11 cellular contexts compared by ENCODE assay signal in the genomic region with DNA sequence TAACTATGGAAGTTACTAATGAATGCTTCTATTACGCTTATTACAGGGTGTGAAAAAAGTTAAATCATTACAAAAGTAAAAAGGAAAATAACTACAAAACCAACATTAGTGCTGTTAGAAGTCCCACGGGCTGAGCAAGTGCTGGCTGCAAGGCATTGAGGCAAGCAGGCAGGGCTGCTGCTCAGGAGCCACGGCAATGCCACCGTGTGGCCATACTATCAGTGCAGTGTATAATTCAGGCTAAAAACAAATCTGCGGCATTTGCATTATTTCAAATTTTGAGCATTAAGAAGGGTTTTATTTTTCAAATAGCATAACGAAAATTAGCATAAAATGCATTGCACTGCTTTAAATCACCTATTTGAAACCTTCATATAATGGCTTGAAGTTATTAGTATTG. TPM values are rescaled to one million over a fixed set of nuclear protein-coding genes. Genes with fewer than 3 reads are reported as not detected.
DNase-seq lines count a peak whose midpoint lies in the region; ATAC-seq, FAIRE-seq and TF ChIP-seq lines count a peak whose summit lies in the region.
"Had no signal": no experiment of that assay in that cellular context is flagged by ENCODE, and none has a peak within 500 bp of the region (broad histone marks: within the 10 kb centered on the region; RNA-seq: fewer than 3 reads in every experiment).

No MANE protein-coding gene starts in this region.

- intact Hi-C loops in mammary epithelial cell (cut with micrococcal nuclease) = loop anchor here (1.0 to 5.0 kb wide), 4 partner anchors 45 to 110 kb away; no protein-coding TSS in a partner anchor
- intact Hi-C loops in Calu3 (cut with micrococcal nuclease; ENCODE audit: unreplicated experiment) = no loop called here

- H3K36me3 ChIP-seq in CD8-positive, alpha-beta memory T cell (ENCODE audit: insufficient read depth, low read length) = peaks cover 31% of the 10 kb centered on the region
- H3K36me3 ChIP-seq in mammary epithelial cell (ENCODE audit: insufficient read depth, low read length) = peaks cover 52% of the 10 kb centered on the region

- no peaks in the 10 kb centered on the region for H3K9me3 Mint-ChIP-seq in CD8-positive, alpha-beta memory T cell
- H3K9me3 Mint-ChIP-seq in Calu3 (ENCODE audit: low read depth, unreplicated experiment) = no peaks in the 10 kb centered on the region
- H3K9me3 Mint-ChIP-seq: stimulated activated naive CD8-positive, alpha-beta T cell treated with anti-CD3 and anti-CD28 coated beads, Interleukin-15, Interleukin-2, amounts not matched to agents 100 ng/mL and 50 ng/mL, for 24 hours had no signal

- peaks cover 21 to 75% (median 40%) of the 10 kb centered on the region in 3 donors for H3K36me3 Mint-ChIP-seq in CD8-positive, alpha-beta memory T cell
- H3K36me3 Mint-ChIP-seq in Calu3 (ENCODE audit: insufficient read depth, unreplicated experiment) = peaks cover 19% of the 10 kb centered on the region

- TF ChIP-seq CTCF in mammary epithelial cell (conservative IDR thresholded peaks at IDR 0.05 in 1 of 2, IDR thresholded peaks at IDR 0.05 in 1 of 2; ENCODE audit: extremely low read depth in 1 of 2, insufficient read depth in 1 of 2, low read depth in 1 of 2, low read length in 2 of 2) (peak; percentile 67 to 81), Calu3 (IDR thresholded peaks at IDR 0.05; ENCODE audit: unreplicated experiment) (no peak)

- H3K4me1 ChIP-seq in CD8-positive, alpha-beta memory T cell (ENCODE audit: insufficient read depth, low read length) = no peaks in the 10 kb centered on the region
- no peaks in the 10 kb centered on the region for H3K4me1 ChIP-seq in mammary epithelial cell (ENCODE audit: insufficient read depth, low read length)

- FAIRE-seq in frontal cortex (lab: Jason Lieb, UNC) = no peak
- FAIRE-seq: G401.6 had no signal

- CTCF ChIA-PET in CD8-positive, alpha-beta memory T cell (lab: Charles Lee) = no interaction called here
- CTCF ChIA-PET in mammary epithelial cell (lab: Charles Lee; ENCODE audit: low non-redundant PET) (no interaction called here), Calu3 (lab: Charles Lee) (no interaction called here)

- dilution Hi-C loops in mammary epithelial cell (cut with HindIII; ENCODE audit: low sequenced_read_pairs) = no loop called here

- BruUV-seq in mammary epithelial cell (replicated peaks; lab: Mats Ljungman, UMichigan) (no TSS peak), Calu3 (replicated peaks; lab: Mats Ljungman, UMichigan) (no TSS peak)

- no peaks in the 10 kb centered on the region for H4K20me1 ChIP-seq in mammary epithelial cell (ENCODE audit: insufficient read depth, low read length)

- no peaks in the 10 kb centered on the region for H3K9me3 ChIP-seq in CD8-positive, alpha-beta memory T cell (ENCODE audit: low read length)
- no peaks in the 10 kb centered on the region for H3K9me3 ChIP-seq in mammary epithelial cell (replicated peaks; ENCODE audit: insufficient read depth, low read length)

- peak overlapping the region in 5 of 8 donors; percentile 17 to 83 (median 76) for H3K27ac Mint-ChIP-seq in CD8-positive, alpha-beta memory T cell
- no peak overlapping the region for H3K27ac Mint-ChIP-seq in Calu3 (ENCODE audit: unreplicated experiment)
- H3K27ac Mint-ChIP-seq: stimulated activated naive CD8-positive, alpha-beta T cell treated with anti-CD3 and anti-CD28 coated beads, Interleukin-15, Interleukin-2, amounts not matched to agents 100 ng/mL and 50 ng/mL, for 24 hours had no signal

- no peak overlapping the region for H3K4me3 ChIP-seq in CD8-positive, alpha-beta memory T cell (ENCODE audit: low read length)
- H3K4me3 ChIP-seq in mammary epithelial cell (replicated peaks in 1 of 3; ENCODE audit: insufficient read depth in 1 of 3, low read depth in 2 of 3, low read length in 3 of 3) = no peak overlapping the region

- H3K4me2 ChIP-seq in mammary epithelial cell (ENCODE audit: insufficient read depth, low read depth, low read length) = no peak overlapping the region

- peaks cover 5% of the 10 kb centered on the region for H3K79me2 ChIP-seq in mammary epithelial cell (ENCODE audit: insufficient read depth, low read length)

- H3K27me3 Mint-ChIP-seq in CD8-positive, alpha-beta memory T cell = no peaks in the 10 kb centered on the region
- H3K27me3 Mint-ChIP-seq in Calu3 (ENCODE audit: unreplicated experiment) = no peaks in the 10 kb centered on the region
- H3K27me3 Mint-ChIP-seq: stimulated activated naive CD8-positive, alpha-beta T cell treated with anti-CD3 and anti-CD28 coated beads, Interleukin-15, Interleukin-2, amounts not matched to agents 100 ng/mL and 50 ng/mL, for 24 hours had no signal

- WGBS in mammary epithelial cell (ENCODE audit: low coverage, missing lambda C conversion rate) = 29% methylated on average over 6 of the region's 6 CpGs

- no peaks in the 10 kb centered on the region for H3K27me3 ChIP-seq in CD8-positive, alpha-beta memory T cell (ENCODE audit: insufficient read depth, low read length, poor library complexity, severe bottlenecking)
- no peaks in the 10 kb centered on the region for H3K27me3 ChIP-seq in mammary epithelial cell (ENCODE audit: insufficient read depth, low read length)

- H3K9ac ChIP-seq in mammary epithelial cell (ENCODE audit: insufficient read depth, low read length) = no peak overlapping the region

- peak overlapping the region in 3 of 7 donors; percentile 15 to 69 (median 48) for H3K4me3 Mint-ChIP-seq in CD8-positive, alpha-beta memory T cell
- H3K4me3 Mint-ChIP-seq in Calu3 (ENCODE audit: low read depth, unreplicated experiment) = no peak overlapping the region
- H3K4me3 Mint-ChIP-seq: stimulated activated naive CD8-positive, alpha-beta T cell treated with anti-CD3 and anti-CD28 coated beads, Interleukin-15, Interleukin-2, amounts not matched to agents 100 ng/mL and 50 ng/mL, for 24 hours had no signal

- POLR2A ChIA-PET in CD8-positive, alpha-beta memory T cell (lab: Charles Lee) = no interaction called here

- H2AFZ ChIP-seq in mammary epithelial cell (ENCODE audit: low read depth, low read length) = no peak overlapping the region

- ATAC-seq in HG02852 (IDR thresholded peaks at IDR 0.05; ENCODE audit: unreplicated experiment) = peak; percentile 69

- in situ Hi-C loops in mammary epithelial cell (cut with MboI; ENCODE audit: low sequenced_read_pairs in 2 of 2) = no loop called here

- no peak overlapping the region for H3K27ac ChIP-seq in CD8-positive, alpha-beta memory T cell (ENCODE audit: low read depth, low read length)
- no peak overlapping the region for H3K27ac ChIP-seq in mammary epithelial cell (ENCODE audit: insufficient read depth, low read depth, low read length)

- peak in 2 of 5 donors; percentile 14 to 16 for DNase-seq in CD8-positive, alpha-beta memory T cell
- DNase-seq in mammary epithelial cell (no peak), midbrain (lab: John Stamatoyannopoulos, UW) (peak; percentile 71), RPMI8226 (no peak), frontal cortex (ENCODE audit: low spot score in 2 of 2) (no peak), GM19240 (ENCODE audit: insufficient read length, low spot score) (no peak), Calu3 (no peak)

- H3K4me1 Mint-ChIP-seq in CD8-positive, alpha-beta memory T cell = peaks cover 15 to 41% (median 26%) of the 10 kb centered on the region in 3 donors
- no peaks in the 10 kb centered on the region for H3K4me1 Mint-ChIP-seq in Calu3 (ENCODE audit: low read depth, unreplicated experiment)

RNA-seq across cellular contexts. Expression of a gene that starts 17.1 kb away (rescaled TPM):
- 10 to 100 TPM; 18.9 to 19.9 TPM for total RNA-seq in CD8-positive, alpha-beta memory T cell
- 80.0 TPM for polyA plus RNA-seq in CD8-positive, alpha-beta memory T cell
- total RNA-seq in mammary epithelial cell (100 to 1,000 TPM in 1 of 2 donors, 10 to 100 TPM in 1; 54.7 to 137 TPM), frontal cortex (66.4 TPM), Calu3 (2022) (22.6 and 26.4 TPM in 2 replicates)
- polyA plus RNA-seq in mammary epithelial cell = 30.0 TPM
- 17.6 TPM for polyA minus RNA-seq in mammary epithelial cell

RNA-seq across cellular contexts. Expression of a gene that starts 28.6 kb away (rescaled TPM):
- not detected for total RNA-seq in CD8-positive, alpha-beta memory T cell
- polyA plus RNA-seq in CD8-positive, alpha-beta memory T cell = not detected
- total RNA-seq in mammary epithelial cell (not detected), frontal cortex (not detected), Calu3 (2022) (not detected in 2 replicates)
- polyA plus RNA-seq in mammary epithelial cell = not detected
- not detected for polyA minus RNA-seq in mammary epithelial cell
- total RNA-seq: omental fat pad had no signal
